Comparison of ENCODE assay signal across 8 cellular contexts in genomic region chr1:89633103-89633744, GRCh38. TPM values are rescaled to one million over a fixed set of nuclear protein-coding genes. Genes with fewer than 3 reads are reported as not detected.
DNase-seq lines count a peak whose midpoint lies in the region; ATAC-seq, FAIRE-seq and TF ChIP-seq lines count a peak whose summit lies in the region.

Gene LRRC8C (plus strand): TSS chr1:89633120. CDS start chr1:89686474, 53,354 bp downstream.

- H3K4me1 ChIP-seq in ES-I3 (ENCODE audit: insufficient read depth, low read length) (peaks cover 9% of the 10 kb centered on the region), cardiac muscle cell (ENCODE audit: low read depth) (peaks cover 10% of the 10 kb centered on the region)

- H3K9me3 ChIP-seq in ES-I3 (ENCODE audit: control insufficient read depth, insufficient read depth, low read length) (no peaks in the 10 kb centered on the region), cardiac muscle cell (ENCODE audit: low read depth) (no peaks in the 10 kb centered on the region)

- no peaks in the 10 kb centered on the region for H3K36me3 ChIP-seq in ES-I3 (ENCODE audit: insufficient read depth, low read length)
- no peaks in the 10 kb centered on the region for H3K36me3 ChIP-seq in cardiac muscle cell

- H3K36me3 Mint-ChIP-seq in activated naive CD8-positive, alpha-beta T cell treated with anti-CD3 and anti-CD28 coated beads, Interleukin-2, amount 10 ng/mL, durations not matched to agents 7 days and 5 days = peaks cover 24% of the 10 kb centered on the region

- ATAC-seq in GM21515 (IDR thresholded peaks at IDR 0.05; ENCODE audit: unreplicated experiment) = peak; percentile 50
- ATAC-seq in activated naive CD8-positive, alpha-beta T cell treated with anti-CD3 and anti-CD28 coated beads, Interleukin-2, amount 10 ng/mL, durations not matched to agents 7 days and 5 days (ENCODE audit: low read depth) = peak; percentile 44

- H3K27me3 Mint-ChIP-seq in activated naive CD8-positive, alpha-beta T cell treated with anti-CD3 and anti-CD28 coated beads, Interleukin-2, amount 10 ng/mL, durations not matched to agents 7 days and 5 days = no peaks in the 10 kb centered on the region

- no peak for FAIRE-seq in HTR-8/SVneo (lab: Jason Lieb, UNC)

- peaks cover 13% of the 10 kb centered on the region for H3K27me3 ChIP-seq in cardiac muscle cell

- H3K27ac Mint-ChIP-seq in activated naive CD8-positive, alpha-beta T cell treated with anti-CD3 and anti-CD28 coated beads, Interleukin-2, amount 10 ng/mL, durations not matched to agents 7 days and 5 days = peak within 1 kb of the TSS; percentile 92

- H3K4me3 Mint-ChIP-seq in activated naive CD8-positive, alpha-beta T cell treated with anti-CD3 and anti-CD28 coated beads, Interleukin-2, amount 10 ng/mL, durations not matched to agents 7 days and 5 days = peak within 1 kb of the TSS; percentile 95

- peak within 1 kb of the TSS; percentile 85 for H3K27ac ChIP-seq in cardiac muscle cell

- DNase-seq in HTR-8/SVneo (ENCODE audit: insufficient read length, low spot score) (peak; percentile 31), SK-N-DZ (ENCODE audit: low spot score) (peak; percentile 63), cardiac muscle cell (ENCODE audit: low read depth in 1 of 2, low spot score in 1 of 2) (peak; percentile 66 to 69), posterior cingulate gyrus (peak; percentile 42 to 94 (median 64)), putamen (ENCODE audit: low spot score) (no peak)
- peak; percentile 82 for DNase-seq in activated naive CD8-positive, alpha-beta T cell treated with anti-CD3 and anti-CD28 coated beads, Interleukin-2, amount 10 ng/mL, durations not matched to agents 7 days and 5 days

- intact Hi-C loops in posterior cingulate gyrus (cut with DNase I) = loop anchor here (1.0 to 10.0 kb wide), 2 partner anchors 62 to 109 kb away; partner anchors contain the start of gene LRRC8B

- H3K9ac ChIP-seq in ES-I3 (ENCODE audit: low read depth, low read length) = peak within 1 kb of the TSS; percentile 84

- POLR2A ChIA-PET in activated naive CD8-positive, alpha-beta T cell treated with anti-CD3 and anti-CD28 coated beads, Interleukin-2, amount 10 ng/mL, durations not matched to agents 7 days and 5 days (lab: Charles Lee) = interaction anchor here (0.6 to 11.1 kb wide), 14 partner anchors 9 to 133 kb away, joined by 3 to 98 read pairs (median 5); no protein-coding TSS in a partner anchor

- H3K9me3 Mint-ChIP-seq in activated naive CD8-positive, alpha-beta T cell treated with anti-CD3 and anti-CD28 coated beads, Interleukin-2, amount 10 ng/mL, durations not matched to agents 7 days and 5 days = no peaks in the 10 kb centered on the region

- no peak for TF ChIP-seq CTCF in cardiac muscle cell (IDR thresholded peaks at IDR 0.05; ENCODE audit: low read depth, low read length)

- H3K4me1 Mint-ChIP-seq in activated naive CD8-positive, alpha-beta T cell treated with anti-CD3 and anti-CD28 coated beads, Interleukin-2, amount 10 ng/mL, durations not matched to agents 7 days and 5 days = peaks cover 66% of the 10 kb centered on the region

- H3K4me3 ChIP-seq in cardiac muscle cell = peak within 1 kb of the TSS; percentile 65

RNA-seq across cellular contexts. Expression of gene LRRC8C, which starts in this region (rescaled TPM):
- polyA plus RNA-seq in SK-N-DZ (2014; cell fraction: cytosol; rRNA removed) = 2.6 and 3.1 TPM in 2 replicates
- polyA plus RNA-seq in SK-N-DZ (2014; cell fraction: nucleus; rRNA removed) = 1.1 and 1.6 TPM in 2 replicates
- 10 to 100 TPM; 38.2 to 41.8 TPM for total RNA-seq in activated naive CD8-positive, alpha-beta T cell treated with anti-CD3 and anti-CD28 coated beads, Interleukin-2, amount 10 ng/mL, durations not matched to agents 7 days and 5 days
- total RNA-seq in cardiac muscle cell = 3.4 and 4.3 TPM in 2 replicates
- 2.3 and 6.5 TPM in 2 replicates for polyA plus RNA-seq in cardiac muscle cell
